ENCODE assay signal across 8 cellular contexts in the genomic region with DNA sequence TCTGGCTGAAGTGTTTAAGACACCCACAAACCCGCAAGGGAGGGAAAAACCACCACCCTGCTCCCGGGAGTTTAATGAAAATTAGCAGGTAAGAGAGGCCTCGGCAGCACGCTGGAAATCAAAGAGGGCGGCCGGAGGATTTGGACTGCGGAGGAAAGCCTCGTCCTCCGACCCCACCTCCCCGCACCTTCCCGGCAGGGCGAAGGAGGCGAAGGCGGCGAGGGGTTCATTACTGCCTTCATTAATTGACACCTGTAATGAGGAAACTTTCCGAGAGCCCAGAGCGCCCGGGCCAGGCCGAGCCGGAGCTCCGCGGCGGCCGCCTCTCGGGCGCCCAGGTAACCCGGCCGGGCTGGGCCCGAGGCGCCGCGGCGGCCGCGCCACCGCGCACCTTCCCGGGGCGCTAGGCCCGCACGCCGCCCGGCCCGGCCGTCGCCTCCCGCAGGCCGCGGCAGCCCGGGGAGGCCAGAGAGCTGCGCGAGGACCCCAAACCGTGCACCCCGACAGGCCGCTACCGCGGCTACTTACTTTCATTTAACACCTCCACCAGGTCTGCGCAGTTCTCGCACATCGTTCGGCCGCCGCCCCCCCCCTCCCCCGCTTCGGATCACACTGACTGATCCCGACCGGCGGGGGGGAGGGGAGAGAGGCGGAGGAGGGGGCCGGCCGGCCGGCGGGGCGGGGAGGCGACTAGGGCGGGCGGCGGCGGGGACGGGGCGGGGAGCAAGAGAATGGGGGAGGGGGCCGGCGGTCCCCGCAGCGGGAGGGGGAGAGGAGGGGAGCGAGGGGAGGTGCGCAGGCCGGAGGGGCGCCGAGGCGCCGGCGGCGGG. TPM values are rescaled to one million over a fixed set of nuclear protein-coding genes. Genes with fewer than 3 reads are reported as not detected.
DNase-seq lines count a peak whose midpoint lies in the region; ATAC-seq and TF ChIP-seq lines count a peak whose summit lies in the region.

No MANE protein-coding gene starts in this region.

- ATAC-seq in HG02938 (IDR thresholded peaks at IDR 0.05; ENCODE audit: unreplicated experiment) = peak; percentile 14
- peak; percentile 70 for ATAC-seq in left colon

- peak overlapping the region; percentile 95 for H3K4me3 ChIP-seq in choroid plexus epithelial cell (ENCODE audit: low read depth, low read length)

- intact Hi-C loops in left colon (cut with DNase I, micrococcal nuclease) = no loop called here

- no peak for TF ChIP-seq CTCF in choroid plexus epithelial cell (conservative IDR thresholded peaks at IDR 0.05; ENCODE audit: low read depth, low read length)

- DNase-seq in DMS 273 (lab: John Stamatoyannopoulos, UW; ENCODE audit: unreplicated experiment) (peak; percentile 93), DMS 273 treated with DMSO at 0.1 percent for 48 hours (lab: John Stamatoyannopoulos, UW) (no peak), NCI-H2171 (lab: John Stamatoyannopoulos, UW) (peak; percentile 90), choroid plexus epithelial cell (ENCODE audit: low read depth) (no peak), left colon (peak; percentile 90 to 94)
- peak; percentile 71 to 84 for DNase-seq in activated CD4-positive, alpha-beta T cell treated with anti-CD3 and anti-CD28 coated beads for 24 hours (ENCODE audit: low read depth in 2 of 2)
- DNase-seq in stimulated activated CD4-positive, alpha-beta T cell treated with anti-CD3 and anti-CD28 coated beads, Interleukin-1b, Interleukin-23, amount 100 ng/mL, for 4 hours (ENCODE audit: low read depth in 2 of 2) = peak; percentile 76 to 87

RNA-seq across cellular contexts. Expression of a gene that starts 0.6 kb away (rescaled TPM):
- total RNA-seq in left colon = 10 to 100 TPM; 81.3 to 89.0 TPM

Comparison
In these comparisons a context has a peak if more than half of its experiments do, and no peak if none do; other contexts are left out.
1. DNase-seq: peak in DMS 273 (single experiment), NCI-H2171 (single experiment), activated CD4-positive, alpha-beta T cell treated with anti-CD3 and anti-CD28 coated beads for 24 hours (2 of 2), left colon (2 of 2) and stimulated activated CD4-positive, alpha-beta T cell treated with anti-CD3 and anti-CD28 coated beads, Interleukin-1b, Interleukin-23, amount 100 ng/mL, for 4 hours (2 of 2); none in DMS 273 treated with DMSO at 0.1 percent for 48 hours (single experiment) and choroid plexus epithelial cell (single experiment).